Comparison of ENCODE assay signal across 12 cellular contexts in the genomic region with DNA sequence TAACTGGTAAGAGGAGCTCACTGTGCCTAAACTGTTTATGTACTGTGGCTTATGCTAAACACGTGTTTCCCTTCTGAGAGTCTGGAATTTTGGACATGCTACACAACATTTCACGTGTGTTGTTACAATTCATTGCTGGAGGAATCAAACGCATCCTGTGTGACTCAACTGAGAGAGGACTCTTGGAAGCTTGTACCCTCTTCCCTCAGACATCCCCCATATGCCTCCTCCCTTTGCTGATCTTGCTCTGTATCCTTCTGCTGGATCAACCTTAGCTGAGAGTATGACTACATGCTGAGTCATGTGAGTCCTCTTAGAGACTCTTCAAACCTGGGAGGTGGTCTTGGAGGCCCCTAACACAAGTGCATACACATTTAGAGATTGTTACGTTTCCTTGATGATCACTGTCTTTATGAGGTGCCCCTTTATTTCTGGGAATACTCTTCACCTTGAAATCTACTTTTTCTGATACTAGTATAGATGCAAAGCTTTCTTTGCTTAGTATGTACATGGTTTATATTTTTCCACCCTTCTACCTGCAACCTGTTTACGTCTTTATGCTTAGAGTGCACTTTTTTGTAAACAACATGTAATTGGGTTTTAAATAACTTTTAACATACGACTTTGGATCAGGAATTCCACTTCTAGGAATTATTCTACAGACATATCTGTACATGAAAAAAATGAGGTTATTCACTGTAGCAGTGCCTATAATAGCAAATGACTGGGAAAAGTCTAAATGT. TPM values are rescaled to one million over a fixed set of nuclear protein-coding genes. Genes with fewer than 3 reads are reported as not detected.
DNase-seq lines count a peak whose midpoint lies in the region; ATAC-seq and TF ChIP-seq lines count a peak whose summit lies in the region.
"Had no signal": no experiment of that assay in that cellular context is flagged by ENCODE, and none has a peak within 500 bp of the region (broad histone marks: within the 10 kb centered on the region; RNA-seq: fewer than 3 reads in every experiment).

No MANE protein-coding gene starts in this region.

- ATAC-seq in SK-N-SH treated with all-trans-retinoic acid at 6 μM for 48 hours (peak; percentile 69), HG03175 (IDR thresholded peaks at IDR 0.05; ENCODE audit: unreplicated experiment) (no peak)
- ATAC-seq: activated naive CD4-positive, alpha-beta T cell treated with anti-CD3 and anti-CD28 coated beads, Interleukin-2, amount 50 U/mL, for 72 hours; pancreas had no signal

- H3K27me3 ChIP-seq in Peyer's patch, result no peaks in the 10 kb centered on the region
- H3K27me3 ChIP-seq: pancreas, suprapubic skin had no signal

- no peak for TF ChIP-seq CTCF in fibroblast of pulmonary artery (IDR thresholded peaks at IDR 0.05; ENCODE audit: low read length, missing control alignments)
- no peak for TF ChIP-seq CTCF in Peyer's patch (IDR thresholded peaks at IDR 0.05)

- H3K4me3 ChIP-seq in fibroblast of pulmonary artery (replicated peaks; ENCODE audit: low read depth, low read length), result no peak overlapping the region
- no peak overlapping the region for H3K4me3 ChIP-seq in Peyer's patch
- H3K4me3 ChIP-seq: pancreas, SK-N-MC, suprapubic skin had no signal

- peaks cover 0 to 4% (median 0%) of the 10 kb centered on the region in 4 donors for H3K4me1 ChIP-seq in Peyer's patch
- H3K4me1 ChIP-seq: pancreas had no signal

- no peak overlapping the region for H3K27ac ChIP-seq in Peyer's patch
- H3K27ac ChIP-seq: pancreas, SK-N-MC, suprapubic skin had no signal

- peak; percentile 21 for DNase-seq in A172 (ENCODE audit: low spot score)
- DNase-seq in GM04504 (ENCODE audit: low read depth), result peak; percentile 53
- peak; percentile 70 for DNase-seq in fibroblast of pulmonary artery (ENCODE audit: low read depth)
- DNase-seq in Peyer's patch, result no peak
- no peak for DNase-seq in NCI-H2171 (lab: John Stamatoyannopoulos, UW)
- no peak for DNase-seq in stimulated activated CD4-positive, alpha-beta T cell treated with anti-CD3 and anti-CD28 coated beads, Interleukin-15, amount 100 ng/mL, for 24 hours
- DNase-seq: pancreas had no signal

- no peaks in the 10 kb centered on the region for H3K36me3 ChIP-seq in Peyer's patch

- TF ChIP-seq POLR2A in Peyer's patch (IDR thresholded peaks at IDR 0.05), result no peak

- H3K9me3 ChIP-seq in Peyer's patch, result no peaks in the 10 kb centered on the region
- H3K9me3 ChIP-seq: pancreas, suprapubic skin had no signal

TF ChIP-seq in SK-N-SH treated with all-trans-retinoic acid at 6 μM for 48 hours, 23 proteins besides CTCF, POLR2A, EP300 and RAD21:
- TF ChIP-seq ISL1 (CRISPR knock-in tag; IDR thresholded peaks at IDR 0.05), result no peak
- TF ChIP-seq ZFP30 (CRISPR knock-in tag; IDR thresholded peaks at IDR 0.05), result no peak
- no peak for TF ChIP-seq ZNF70 (CRISPR knock-in tag; IDR thresholded peaks at IDR 0.05)
- no peak for TF ChIP-seq OSR1 (CRISPR knock-in tag; IDR thresholded peaks at IDR 0.05)
- TF ChIP-seq RARB (CRISPR knock-in tag; IDR thresholded peaks at IDR 0.05), result no peak
- TF ChIP-seq PPARA (CRISPR knock-in tag; IDR thresholded peaks at IDR 0.05; ENCODE audit: borderline replicate concordance), result no peak
- no peak for TF ChIP-seq TCF4 (CRISPR knock-in tag; IDR thresholded peaks at IDR 0.05; ENCODE audit: borderline replicate concordance)
- no peak for TF ChIP-seq ZFP3 (CRISPR knock-in tag; IDR thresholded peaks at IDR 0.05)
- TF ChIP-seq TOX (CRISPR knock-in tag; IDR thresholded peaks at IDR 0.05; ENCODE audit: borderline replicate concordance), result no peak

RNA-seq across cellular contexts. Expression of gene NPHP4, which starts 8.7 kb away (rescaled TPM):
- total RNA-seq in A172 (2014; rRNA removed; shearing (Covaris generic)), result 1.9 and 3.5 TPM in 2 replicates
- 10 to 100 TPM in 3 of 4 donors, 1 to 10 TPM in 1; 9.2 to 35.5 (median 18.3) TPM for total RNA-seq in Peyer's patch

Comparison
In these comparisons a context has a peak if more than half of its experiments do, and no peak if none do; other contexts are left out.
1. DNase-seq: peak in A172 (single experiment), GM04504 (single experiment) and fibroblast of pulmonary artery (single experiment); none in Peyer's patch (0 of 3), NCI-H2171 (single experiment) and stimulated activated CD4-positive, alpha-beta T cell treated with anti-CD3 and anti-CD28 coated beads, Interleukin-15, amount 100 ng/mL, for 24 hours (single experiment).